ENCODE assay signal across 9 cellular contexts in genomic region chr5:32462618-32463017, GRCh38. TPM values are rescaled to one million over a fixed set of nuclear protein-coding genes. Genes with fewer than 3 reads are reported as not detected.
DNase-seq lines count a peak whose midpoint lies in the region; ATAC-seq and TF ChIP-seq lines count a peak whose summit lies in the region.
"Had no signal": no experiment of that assay in that cellular context is flagged by ENCODE, and none has a peak within 500 bp of the region (broad histone marks: within the 10 kb centered on the region; RNA-seq: fewer than 3 reads in every experiment).

No MANE protein-coding gene starts in this region.

- no peak overlapping the region for H3K4me3 Mint-ChIP-seq in nephron progenitor cell
- no peak overlapping the region for H3K4me3 Mint-ChIP-seq in endothelial cell (ENCODE audit: unreplicated experiment)

- H3K36me3 Mint-ChIP-seq in nephron progenitor cell (ENCODE audit: low read depth) (no peaks in the 10 kb centered on the region), endothelial cell (ENCODE audit: low read depth, unreplicated experiment) (peaks cover 3% of the 10 kb centered on the region)

- H3K27ac Mint-ChIP-seq in nephron progenitor cell = no peak overlapping the region
- no peak overlapping the region for H3K27ac Mint-ChIP-seq in endothelial cell (ENCODE audit: unreplicated experiment)

- no peak for TF ChIP-seq CTCF in epithelial cell of esophagus (IDR thresholded peaks at IDR 0.05; ENCODE audit: insufficient read depth, low read depth, low read length, missing control alignments)
- TF ChIP-seq CTCF in nephron progenitor cell (IDR thresholded peaks at IDR 0.05) = no peak
- TF ChIP-seq CTCF in endothelial cell (IDR thresholded peaks at IDR 0.05; ENCODE audit: unreplicated experiment) = no peak

- H3K4me1 Mint-ChIP-seq in nephron progenitor cell (no peaks in the 10 kb centered on the region), endothelial cell (ENCODE audit: unreplicated experiment) (peaks cover 7% of the 10 kb centered on the region)

- DNase-seq in HK-2 (ENCODE audit: unreplicated experiment) (peak; percentile 13), epithelial cell of esophagus (ENCODE audit: low read depth) (peak; percentile 87), nephron progenitor cell (no peak), UCSD-AML1 (lab: John Stamatoyannopoulos, UW; ENCODE audit: unreplicated experiment) (no peak), endothelial cell (ENCODE audit: low spot score) (no peak)
- DNase-seq in stimulated activated CD4-positive, alpha-beta T cell treated with anti-CD3 and anti-CD28 coated beads, Interleukin-4, amount 100 ng/mL, for 4 hours = peak; percentile 30 to 71
- DNase-seq: glutamatergic neuron had no signal

- ATAC-seq in SK-N-SH treated with all-trans-retinoic acid at 6 μM for 48 hours (peak; percentile 58), HG02571 (IDR thresholded peaks at IDR 0.05; ENCODE audit: unreplicated experiment) (no peak)

- H3K27me3 Mint-ChIP-seq in nephron progenitor cell (ENCODE audit: low read depth, poor library complexity) = peaks cover 13% of the 10 kb centered on the region
- H3K27me3 Mint-ChIP-seq in endothelial cell (ENCODE audit: unreplicated experiment) = peaks cover 6% of the 10 kb centered on the region

- H3K4me3 ChIP-seq in epithelial cell of esophagus (ENCODE audit: low read length) = no peak overlapping the region

- H3K9me3 Mint-ChIP-seq in nephron progenitor cell = no peaks in the 10 kb centered on the region
- no peaks in the 10 kb centered on the region for H3K9me3 Mint-ChIP-seq in endothelial cell (ENCODE audit: unreplicated experiment)

TF ChIP-seq in SK-N-SH treated with all-trans-retinoic acid at 6 μM for 48 hours, 23 proteins besides CTCF, POLR2A, EP300 and RAD21:
- TF ChIP-seq ISL1 (CRISPR knock-in tag; IDR thresholded peaks at IDR 0.05) (no peak), ZFP30 (CRISPR knock-in tag; IDR thresholded peaks at IDR 0.05) (no peak), ZNF8 (CRISPR knock-in tag; IDR thresholded peaks at IDR 0.05) (no peak), POU6F1 (CRISPR knock-in tag; IDR thresholded peaks at IDR 0.05; ENCODE audit: borderline replicate concordance, low read depth) (no peak), ZNF70 (CRISPR knock-in tag; IDR thresholded peaks at IDR 0.05) (no peak)

RNA-seq across cellular contexts. Expression of gene ZFR, which starts 18.1 kb away (rescaled TPM):
- total RNA-seq in endothelial cell (ENCODE audit: unreplicated experiment) = 72.9 TPM

Comparison
In these comparisons a context has a peak if more than half of its experiments do, and no peak if none do; other contexts are left out.
1. DNase-seq: peak in HK-2 (single experiment), epithelial cell of esophagus (single experiment) and stimulated activated CD4-positive, alpha-beta T cell treated with anti-CD3 and anti-CD28 coated beads, Interleukin-4, amount 100 ng/mL, for 4 hours (2 of 2); none in nephron progenitor cell (single experiment), UCSD-AML1 (single experiment) and endothelial cell (single experiment).